8 cellular contexts compared by ENCODE assay signal in the genomic region with DNA sequence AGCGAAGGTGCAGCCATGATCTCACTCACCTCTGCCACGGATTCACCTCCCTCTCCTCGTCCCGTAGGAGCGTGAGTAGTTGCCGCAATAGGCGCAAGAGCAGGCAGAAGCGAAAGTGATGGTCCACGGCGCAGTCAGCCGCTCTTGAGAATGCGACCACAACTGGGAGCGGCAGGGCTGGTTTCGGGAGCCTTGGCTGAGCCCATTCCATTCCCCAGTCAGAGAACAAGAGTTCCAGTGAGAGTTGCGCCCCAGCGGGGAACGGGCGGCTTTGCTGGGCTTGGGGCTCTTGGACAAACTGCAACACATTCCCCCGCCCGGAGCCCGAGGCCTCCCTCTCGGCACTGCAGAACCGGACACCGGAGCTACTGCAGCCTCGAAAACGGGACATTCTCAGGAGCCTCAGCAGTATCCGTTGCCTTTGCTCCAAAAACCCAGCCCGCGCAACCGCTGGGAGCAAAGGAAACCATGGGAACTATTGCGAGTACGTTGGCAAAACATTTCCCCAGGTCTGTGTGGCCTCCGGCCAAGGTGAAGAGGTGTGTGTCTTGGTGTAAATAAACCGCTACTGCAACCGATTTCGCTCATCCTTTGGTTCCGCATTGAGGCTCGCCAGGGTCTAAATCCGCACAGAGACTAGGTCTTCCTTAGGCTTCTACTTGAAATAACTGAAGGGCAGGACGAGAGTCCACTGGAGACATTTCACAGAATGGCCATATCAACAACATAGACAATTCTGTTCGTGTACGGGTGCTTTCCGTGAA. TPM values are rescaled to one million over a fixed set of nuclear protein-coding genes. Genes with fewer than 3 reads are reported as not detected.
A peak's percentile ranks its signal among the peaks of the same experiment; 100 is the strongest.
DNase-seq lines count a peak whose midpoint lies in the region; ATAC-seq, FAIRE-seq and TF ChIP-seq lines count a peak whose summit lies in the region.

No MANE protein-coding gene starts in this region.

- peak; percentile 47 to 62; a peak in 3 of 4 replicates for TF ChIP-seq POLR2A in HepG2 (IDR thresholded peaks at IDR 0.05; ENCODE audit: insufficient read depth in 1 of 2, low read depth in 2 of 2, low read length in 2 of 2)

- peaks cover 18% of the 10 kb centered on the region for H3K4me1 ChIP-seq in HepG2 (ENCODE audit: insufficient read depth, low read length)

- no peaks in the 10 kb centered on the region for H3K9me3 Mint-ChIP-seq in dendritic cell treated with granulocyte-macrophage colony-stimulating factor and Interleukin-4, amounts not matched to agents 40 ng/mL and 50 ng/mL, for 4 days

- WGBS in HepG2 (ENCODE audit: low lambda C conversion rate), result 2% methylated on average over 9 of the region's 43 CpGs

- POLR2A ChIA-PET in HepG2 (lab: Yijun Ruan, JAX), result no interaction called here

- H3K4me2 ChIP-seq in HepG2 (ENCODE audit: low read depth, low read length), result peak overlapping the region; percentile 73

- CTCF ChIA-PET in HepG2 (lab: Yijun Ruan, JAX; ENCODE audit: low intra/inter-chr PET ratio, low total read pairs), result no interaction called here

- H3K4me3 ChIP-seq in AG10803 (ENCODE audit: low read length), result peak overlapping the region; percentile 82
- peak overlapping the region; percentile 80 to 82 (median 81) for H3K4me3 ChIP-seq in HepG2 (replicated peaks in 1 of 3; ENCODE audit: insufficient read depth in 1 of 3, low read depth in 2 of 3, low read length in 3 of 3)

- H3K27ac Mint-ChIP-seq in dendritic cell treated with granulocyte-macrophage colony-stimulating factor and Interleukin-4, amounts not matched to agents 40 ng/mL and 50 ng/mL, for 4 days, result peak overlapping the region; percentile 86

- H3K4me3 Mint-ChIP-seq in dendritic cell treated with granulocyte-macrophage colony-stimulating factor and Interleukin-4, amounts not matched to agents 40 ng/mL and 50 ng/mL, for 4 days, result peak overlapping the region; percentile 90

- H3K79me2 ChIP-seq in HepG2 (ENCODE audit: insufficient read depth, low read length), result peaks cover 23% of the 10 kb centered on the region

- no TSS peak for BruUV-seq in HepG2 (replicated peaks; lab: Mats Ljungman, UMichigan)

- peak; percentile 80 for DNase-seq in AG10803 (ENCODE audit: low read depth)
- peak; percentile 26 to 76 for DNase-seq in NCI-H446 (lab: John Stamatoyannopoulos, UW)
- peak; percentile 72 for DNase-seq in activated CD4-positive, alpha-beta T cell treated with anti-CD3 and anti-CD28 coated beads for 48 hours
- peak; percentile 71 for DNase-seq in HepG2 (ENCODE audit: low spot score)
- DNase-seq in stimulated activated CD4-positive, alpha-beta T cell treated with anti-CD3 and anti-CD28 coated beads, Interleukin-2, amount 100 ng/mL, for 48 hours, result peak; percentile 40 to 46

- H3K9me3 ChIP-seq in HepG2 (ENCODE audit: low read length), result no peaks in the 10 kb centered on the region

- H3K36me3 Mint-ChIP-seq in dendritic cell treated with granulocyte-macrophage colony-stimulating factor and Interleukin-4, amounts not matched to agents 40 ng/mL and 50 ng/mL, for 4 days (ENCODE audit: low read depth), result peaks cover 10% of the 10 kb centered on the region

- peak; percentile 89 for ATAC-seq in GM19035 (IDR thresholded peaks at IDR 0.05; ENCODE audit: unreplicated experiment)
- peak; percentile 81 for ATAC-seq in HG03354 (IDR thresholded peaks at IDR 0.05; ENCODE audit: poor library complexity, severe bottlenecking, unreplicated experiment)
- peak; percentile 93 for ATAC-seq in HepG2

- no peaks in the 10 kb centered on the region; a peak in 1 of 5 replicates for H3K27me3 ChIP-seq in HepG2 (ENCODE audit: control insufficient read depth in 1 of 2, insufficient read depth in 2 of 2, low read length in 2 of 2)

- no peaks in the 10 kb centered on the region for H4K20me1 ChIP-seq in HepG2 (ENCODE audit: insufficient read depth, low read length)

- H2AFZ ChIP-seq in HepG2 (ENCODE audit: low read length), result peak overlapping the region; percentile 81

- peak; percentile 94 for FAIRE-seq in HepG2 (lab: Jason Lieb, UNC)

- TF ChIP-seq RAD21 in HepG2 (CRISPR knock-in tag; IDR thresholded peaks at IDR 0.05), result no peak

- H3K27ac ChIP-seq in HepG2 (ENCODE audit: extremely low read length, insufficient read depth, low read length), result peak overlapping the region; percentile 96

- TF ChIP-seq CTCF in AG10803 (conservative IDR thresholded peaks at IDR 0.05; ENCODE audit: low read length) (no peak), HepG2 (CRISPR knock-in tag; IDR thresholded peaks at IDR 0.05) (no peak)

- no peaks in the 10 kb centered on the region for H3K27me3 Mint-ChIP-seq in dendritic cell treated with granulocyte-macrophage colony-stimulating factor and Interleukin-4, amounts not matched to agents 40 ng/mL and 50 ng/mL, for 4 days

- intact Hi-C loops in dendritic cell treated with granulocyte-macrophage colony-stimulating factor and Interleukin-4, amounts not matched to agents 40 ng/mL and 50 ng/mL, for 4 days (cut with micrococcal nuclease), result no loop called here
- intact Hi-C loops in HepG2 (cut with micrococcal nuclease; ENCODE audit: unreplicated experiment), result no loop called here

- in situ Hi-C loops in HepG2 (cut with HindIII; ENCODE audit: extremely low pct_ligation_motif_present, low pct_unique_long_range_greater_than_20kb), result loop anchor here (25.0 kb wide), 1 partner anchor 217 kb away; the partner anchor contains the start of gene LAMP2

- TF ChIP-seq EP300 in HepG2 (IDR thresholded peaks at IDR 0.05; ENCODE audit: low read depth in 2 of 2, low read length in 2 of 2) (0 out of 4 replicates have a peak, but pooled peaks have one; percentile 23 to 27), HepG2 (CRISPR knock-in tag; IDR thresholded peaks at IDR 0.05; ENCODE audit: borderline replicate concordance) (no peak; the same call in 1 of the 2 replicates)

- no peaks in the 10 kb centered on the region for H3K36me3 ChIP-seq in HepG2 (replicated peaks in 1 of 2; ENCODE audit: control insufficient read depth in 1 of 2, insufficient read depth in 2 of 2, low read length in 2 of 2)

- H3K4me1 Mint-ChIP-seq in dendritic cell treated with granulocyte-macrophage colony-stimulating factor and Interleukin-4, amounts not matched to agents 40 ng/mL and 50 ng/mL, for 4 days (ENCODE audit: low read depth), result peaks cover 10% of the 10 kb centered on the region

- H3K9ac ChIP-seq in HepG2 (ENCODE audit: insufficient read depth, low read depth, low read length), result peak overlapping the region; percentile 82

TF ChIP-seq in HepG2, 621 proteins besides CTCF, POLR2A, EP300 and RAD21 (continues in another document):
- peak; percentile 72; the same call in 1 of the 2 replicates for TF ChIP-seq ZGPAT (CRISPR knock-in tag; IDR thresholded peaks at IDR 0.05)
- no peak for TF ChIP-seq FOXA1 (IDR thresholded peaks at IDR 0.05)
- peak; percentile 91 for TF ChIP-seq FOXA1 (CRISPR knock-in tag; IDR thresholded peaks at IDR 0.05)
- TF ChIP-seq ZNF446 (CRISPR knock-in tag; IDR thresholded peaks at IDR 0.05), result no peak
- TF ChIP-seq ELF1 (CRISPR knock-in tag; IDR thresholded peaks at IDR 0.05), result peak; percentile 60; the same call in 1 of the 2 replicates
- TF ChIP-seq RBFOX2 (IDR thresholded peaks at IDR 0.05; ENCODE audit: low read depth, low read length), result 0 out of 2 replicates have a peak, but pooled peaks have one; percentile 28
- TF ChIP-seq, protein P1, sequence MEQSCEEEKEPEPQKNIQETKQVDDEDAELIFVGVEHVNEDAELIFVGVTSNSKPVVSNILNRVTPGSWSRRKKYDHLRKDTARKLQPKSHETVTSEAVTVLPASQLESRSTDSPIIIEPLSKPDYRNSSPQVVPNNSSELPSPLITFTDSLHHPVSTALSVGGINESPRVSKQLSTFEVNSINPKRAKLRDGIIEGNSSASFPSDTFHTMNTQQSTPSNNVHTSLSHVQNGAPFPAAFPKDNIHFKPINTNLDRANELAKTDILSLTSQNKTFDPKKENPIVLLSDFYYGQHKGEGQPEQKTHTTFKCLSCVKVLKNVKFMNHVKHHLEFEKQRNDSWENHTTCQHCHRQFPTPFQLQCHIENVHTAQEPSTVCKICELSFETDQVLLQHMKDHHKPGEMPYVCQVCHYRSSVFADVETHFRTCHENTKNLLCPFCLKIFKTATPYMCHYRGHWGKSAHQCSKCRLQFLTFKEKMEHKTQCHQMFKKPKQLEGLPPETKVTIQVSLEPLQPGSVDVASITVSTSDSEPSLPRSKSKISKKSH (CRISPR knock-in tag; IDR thresholded peaks at IDR 0.05; ENCODE audit: borderline replicate concordance), result no peak

RNA-seq across cellular contexts. Expression of gene ZBTB33, which starts 5.7 kb away (rescaled TPM):
- total RNA-seq in HepG2 (2016; rRNA removed; fragmentation: Illumina TruSeq; extraction: Trizol), result 20.2 and 36.2 TPM in 2 replicates
- total RNA-seq in HepG2 (2016; cell fraction: cytosol; rRNA removed; fragmentation: Illumina TruSeq; extraction: Trizol; ENCODE audit: low read depth), result 1.4 and 1.7 TPM in 2 replicates
- 19.7 and 35.0 TPM in 2 replicates for total RNA-seq in HepG2 (2016; cell fraction: insoluble cytoplasmic fraction; rRNA removed; fragmentation: Illumina TruSeq; extraction: Trizol)
- total RNA-seq in HepG2 (2016; cell fraction: membrane; rRNA removed; fragmentation: Illumina TruSeq; extraction: Trizol), result 7.5 and 8.5 TPM in 2 replicates
- total RNA-seq in HepG2 (2016; cell fraction: nucleus; rRNA removed; fragmentation: Illumina TruSeq; extraction: Trizol), result 20.0 and 21.0 TPM in 2 replicates
- polyA plus RNA-seq in HepG2 (2011; rRNA removed), result 5.7 and 6.5 TPM in 2 replicates
- polyA plus RNA-seq in HepG2 (2011; cell fraction: cytosol; rRNA removed), result 2.2 and 4.1 TPM in 2 replicates
- 3.3 and 6.2 TPM in 2 replicates for polyA plus RNA-seq in HepG2 (2011; cell fraction: nucleus; rRNA removed)
- 10.2 and 10.9 TPM in 2 replicates for polyA plus RNA-seq in HepG2 (2012)
- polyA plus RNA-seq in HepG2 (2016; cell fraction: cytosol; fragmentation: Illumina TruSeq; extraction: Trizol; ENCODE audit: low read depth), result 0.65 and 0.86 TPM in 2 replicates
- polyA plus RNA-seq in HepG2 (2016; cell fraction: insoluble cytoplasmic fraction; fragmentation: Illumina TruSeq; extraction: Trizol; ENCODE audit: low read depth), result 29.1 and 30.2 TPM in 2 replicates
- 3.3 and 4.2 TPM in 2 replicates for polyA plus RNA-seq in HepG2 (2016; cell fraction: membrane; fragmentation: Illumina TruSeq; extraction: Trizol; ENCODE audit: low read depth)
- 20.6 and 21.7 TPM in 2 replicates for polyA plus RNA-seq in HepG2 (2016; cell fraction: nucleus; fragmentation: Illumina TruSeq; extraction: Trizol; ENCODE audit: insufficient read depth, low read depth)
- 7.5 and 15.3 TPM in 2 replicates for polyA minus RNA-seq in HepG2 (2011; rRNA and poly(A)+ RNA removed; ENCODE audit: low replicate concordance)
- polyA minus RNA-seq in HepG2 (2011; cell fraction: cytosol; rRNA and poly(A)+ RNA removed), result 13.4 and 17.0 TPM in 2 replicates
- polyA minus RNA-seq in HepG2 (2011; cell fraction: nucleus; rRNA and poly(A)+ RNA removed), result 12.9 and 15.8 TPM in 2 replicates

Comparison
In these comparisons a context has a peak if more than half of its experiments do, and no peak if none do; other contexts are left out.
1. Peak in every context shown above with its lines: DNase-seq, ATAC-seq, H3K4me3 ChIP-seq and H3K27ac ChIP-seq.